ENCODE assay signal across 9 cellular contexts in the genomic region with DNA sequence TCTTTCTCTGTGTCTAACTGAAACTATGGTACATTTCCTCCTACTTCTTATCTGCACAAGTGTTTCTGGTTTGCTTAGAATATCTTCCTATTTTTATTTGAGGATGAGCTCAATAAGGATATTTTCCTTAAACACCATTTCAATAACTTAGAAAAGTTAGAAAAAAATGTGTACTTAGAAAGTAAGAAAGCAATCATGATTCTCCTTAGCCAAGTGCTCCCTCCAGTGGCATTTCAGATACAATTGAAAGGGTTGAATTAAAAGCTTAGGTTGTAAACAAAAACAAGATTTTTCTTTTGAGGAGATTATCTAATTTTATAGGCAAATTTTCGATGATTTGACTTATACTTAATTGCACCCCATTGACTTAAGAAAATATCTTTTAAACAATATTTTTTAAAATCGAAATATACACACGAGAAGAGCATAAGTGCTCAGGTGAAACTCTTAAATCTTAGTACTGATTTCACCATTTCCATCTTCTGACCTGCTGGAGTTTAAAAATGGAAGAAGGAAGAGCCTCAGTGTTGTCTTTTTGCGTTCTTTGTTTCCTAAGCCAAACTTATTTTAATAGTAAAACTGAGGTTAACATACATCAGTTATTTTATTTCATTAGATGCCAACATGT. TPM values are rescaled to one million over a fixed set of nuclear protein-coding genes. Genes with fewer than 3 reads are reported as not detected.
DNase-seq lines count a peak whose midpoint lies in the region; ATAC-seq, FAIRE-seq and TF ChIP-seq lines count a peak whose summit lies in the region.
"Had no signal": no experiment of that assay in that cellular context is flagged by ENCODE, and none has a peak within 500 bp of the region (broad histone marks: within the 10 kb centered on the region; RNA-seq: fewer than 3 reads in every experiment).

No MANE protein-coding gene starts in this region.

- ATAC-seq in body of pancreas (peak; percentile 56), left lung (peak; percentile 65), HG03159 (IDR thresholded peaks at IDR 0.05; ENCODE audit: unreplicated experiment) (no peak)

- 3 to 9% methylated on average over 4 of the region's 4 CpGs for WGBS in body of pancreas, 2 donors

- H3K27ac ChIP-seq in C4-2B = no peak overlapping the region
- H3K27ac ChIP-seq in body of pancreas = no peak overlapping the region
- no peak overlapping the region for H3K27ac ChIP-seq in left lung
- H3K27ac ChIP-seq in vagina = no peak overlapping the region

- intact Hi-C loops in body of pancreas (cut with DNase I) (loop anchor here (2.0 kb wide), 1 partner anchor 146 kb away; no protein-coding TSS in a partner anchor), left lung (cut with DNase I) (loop anchor here (5.0 to 10.0 kb wide), 2 partner anchors 148 to 150 kb away; no protein-coding TSS in a partner anchor), vagina (cut with DNase I) (loop anchor here (5.0 kb wide), 1 partner anchor 145 kb away; no protein-coding TSS in a partner anchor)
- intact Hi-C loops in activated CD4-positive, alpha-beta memory T cell treated with anti-CD3 and anti-CD28 coated beads for 36 hours (cut with micrococcal nuclease) = loop anchor here (1.0 to 5.0 kb wide), 4 partner anchors 32 to 300 kb away; no protein-coding TSS in a partner anchor

- TF ChIP-seq POLR2A in body of pancreas (IDR thresholded peaks at IDR 0.05) = no peak
- no peak for TF ChIP-seq POLR2A in vagina (IDR thresholded peaks at IDR 0.05)

- DNase-seq in GM18507 (ENCODE audit: extremely low spot score, insufficient read length, low read depth) (no peak), NCI-H510A (lab: John Stamatoyannopoulos, UW) (peak; percentile 10), body of pancreas (peak; percentile 45 to 70 (median 48)), left lung (no peak), vagina (ENCODE audit: extremely low spot score in 2 of 2) (no peak)
- no peak for DNase-seq in activated CD4-positive, alpha-beta memory T cell treated with anti-CD3 and anti-CD28 coated beads for 36 hours

- H3K9me3 ChIP-seq in body of pancreas (no peaks in the 10 kb centered on the region), left lung (no peaks in the 10 kb centered on the region), vagina (no peaks in the 10 kb centered on the region)

- H3K9me3 Mint-ChIP-seq in activated CD4-positive, alpha-beta memory T cell treated with anti-CD3 and anti-CD28 coated beads for 36 hours = no peaks in the 10 kb centered on the region

- no peaks in the 10 kb centered on the region for H3K4me1 Mint-ChIP-seq in activated CD4-positive, alpha-beta memory T cell treated with anti-CD3 and anti-CD28 coated beads for 36 hours (ENCODE audit: low read depth)

- TF ChIP-seq CTCF in C4-2B (conservative IDR thresholded peaks at IDR 0.05) = peak; percentile 82
- TF ChIP-seq CTCF in body of pancreas (IDR thresholded peaks at IDR 0.05) = peak; percentile 47 to 92 (median 80)
- peak; percentile 61 to 70 for TF ChIP-seq CTCF in left lung (IDR thresholded peaks at IDR 0.05)
- TF ChIP-seq CTCF in vagina (IDR thresholded peaks at IDR 0.05) = peak in 2 of 3 experiments; percentile 65 to 74

- CTCF ChIA-PET in activated CD4-positive, alpha-beta memory T cell treated with anti-CD3 and anti-CD28 coated beads for 36 hours (lab: Charles Lee) = interaction anchor here (0.7 to 2.2 kb wide), 20 partner anchors 8 to 304 kb away, joined by 3 to 46 read pairs (median 4); partner anchors contain the start of gene CNDP2

- H3K36me3 Mint-ChIP-seq in activated CD4-positive, alpha-beta memory T cell treated with anti-CD3 and anti-CD28 coated beads for 36 hours = no peaks in the 10 kb centered on the region

- no peak overlapping the region for H3K27ac Mint-ChIP-seq in activated CD4-positive, alpha-beta memory T cell treated with anti-CD3 and anti-CD28 coated beads for 36 hours

- FAIRE-seq in GM18507 (lab: Jason Lieb, UNC) = peak; percentile 55

- H3K36me3 ChIP-seq in body of pancreas (replicated peaks in 1 of 2; ENCODE audit: insufficient read depth in 1 of 2, low read depth in 2 of 2) = no peaks in the 10 kb centered on the region
- H3K36me3 ChIP-seq in left lung = no peaks in the 10 kb centered on the region
- H3K36me3 ChIP-seq in vagina = no peaks in the 10 kb centered on the region

- no peak overlapping the region for H3K4me3 Mint-ChIP-seq in activated CD4-positive, alpha-beta memory T cell treated with anti-CD3 and anti-CD28 coated beads for 36 hours

- H3K4me1 ChIP-seq in body of pancreas = no peaks in the 10 kb centered on the region
- H3K4me1 ChIP-seq in left lung = no peaks in the 10 kb centered on the region
- no peaks in the 10 kb centered on the region for H3K4me1 ChIP-seq in vagina

- peaks cover 6% of the 10 kb centered on the region for H3K27me3 Mint-ChIP-seq in activated CD4-positive, alpha-beta memory T cell treated with anti-CD3 and anti-CD28 coated beads for 36 hours

- H3K4me3 ChIP-seq in body of pancreas (no peak overlapping the region), left lung (no peak overlapping the region), vagina (no peak overlapping the region)

- H3K27me3 ChIP-seq in body of pancreas (no peaks in the 10 kb centered on the region), left lung (no peaks in the 10 kb centered on the region), vagina (no peaks in the 10 kb centered on the region)

- POLR2A ChIA-PET in activated CD4-positive, alpha-beta memory T cell treated with anti-CD3 and anti-CD28 coated beads for 36 hours (lab: Charles Lee) = no interaction called here

RNA-seq across cellular contexts. Expression of gene C18orf63, which starts 26.9 kb away (rescaled TPM):
- total RNA-seq in body of pancreas (not detected), left lung (under 1 TPM; 0.16 to 0.26 TPM), vagina (not detected)
- total RNA-seq in activated CD4-positive, alpha-beta memory T cell treated with anti-CD3 and anti-CD28 coated beads for 36 hours = not detected
- total RNA-seq: mononuclear cell had no signal

RNA-seq across cellular contexts. Expression of gene CYB5A, which starts 50.8 kb away (rescaled TPM):
- total RNA-seq in body of pancreas = 100 to 1,000 TPM; 209 to 264 TPM
- 100 to 1,000 TPM; 347 to 508 TPM for total RNA-seq in left lung
- total RNA-seq in vagina = 88.6 TPM
- 10 to 100 TPM; 64.4 to 65.2 TPM for total RNA-seq in activated CD4-positive, alpha-beta memory T cell treated with anti-CD3 and anti-CD28 coated beads for 36 hours

Comparison
In these comparisons a context has a peak if more than half of its experiments do, and no peak if none do; other contexts are left out.
1. DNase-seq: peak in NCI-H510A (single experiment) and body of pancreas (4 of 4); none in GM18507 (single experiment), left lung (0 of 2), vagina (0 of 2) and activated CD4-positive, alpha-beta memory T cell treated with anti-CD3 and anti-CD28 coated beads for 36 hours (single experiment).
2. Peak in every context shown above with its lines, with median percentiles within 50 percentile points of each other: CTCF ChIP-seq.